17 cellular contexts compared by ENCODE assay signal in the genomic region with DNA sequence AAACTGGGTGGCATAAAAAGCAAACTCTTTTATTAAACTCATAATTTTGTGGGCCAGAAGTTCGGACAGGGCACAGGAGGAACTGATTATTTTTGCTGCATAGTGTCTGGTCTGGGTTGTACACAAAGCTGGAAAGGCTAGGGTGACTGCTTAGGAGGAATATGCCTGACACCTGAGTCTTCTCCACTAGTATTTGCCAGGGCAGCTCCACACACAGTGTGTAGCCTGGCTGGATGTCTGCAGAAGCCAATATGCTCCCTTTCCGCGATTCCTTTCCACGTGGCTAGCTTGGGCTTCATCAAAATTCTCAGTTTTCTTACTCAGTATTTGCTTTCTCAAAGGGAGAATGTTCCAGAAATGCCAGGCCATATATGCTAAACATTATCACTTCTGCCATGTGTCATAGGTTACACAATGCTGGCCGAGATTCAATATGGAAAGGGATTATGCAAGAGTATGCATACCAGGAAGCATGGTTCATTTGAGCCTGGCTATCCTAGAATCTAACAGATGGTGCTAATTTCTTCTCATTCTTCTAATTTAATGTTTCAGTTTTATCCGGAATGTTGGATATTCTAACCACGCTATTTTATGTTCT.
DNase-seq lines count a peak whose midpoint lies in the region; ATAC-seq, FAIRE-seq and TF ChIP-seq lines count a peak whose summit lies in the region.
"Had no signal": no experiment of that assay in that cellular context is flagged by ENCODE, and none has a peak within 500 bp of the region (broad histone marks: within the 10 kb centered on the region; RNA-seq: fewer than 3 reads in every experiment).

No MANE protein-coding gene starts in this region.

- ATAC-seq in HG03095 (IDR thresholded peaks at IDR 0.05; ENCODE audit: unreplicated experiment) (no peak), GM19395 (IDR thresholded peaks at IDR 0.05; ENCODE audit: unreplicated experiment) (no peak)
- ATAC-seq: stimulated activated memory B cell treated with anti-CD40 and anti-IgM and Interleukin-4, amounts not matched to agents 10 μg/mL and 1 μg/mL and 100 μg/mL, for 72 hours; T-cell had no signal

- 87% methylated on average over 7 of the region's 7 CpGs for WGBS in hepatocyte (ENCODE audit: low lambda C conversion rate, missing lambda C conversion rate)

- no peak for FAIRE-seq in astrocyte (lab: Jason Lieb, UNC)
- FAIRE-seq: GM12891 had no signal

- no peak overlapping the region for H3K4me3 ChIP-seq in AG09309 (ENCODE audit: control insufficient read depth, low read depth, low read length)
- H3K4me3 ChIP-seq in astrocyte (ENCODE audit: insufficient read depth, low read depth, low read length), result no peak overlapping the region
- no peak overlapping the region for H3K4me3 ChIP-seq in hepatocyte
- H3K4me3 ChIP-seq in Karpas-422 (ENCODE audit: low read length), result no peak overlapping the region

- no peak overlapping the region for H3K4me2 ChIP-seq in astrocyte (ENCODE audit: low read length)
- H3K4me2 ChIP-seq in hepatocyte, result no peak overlapping the region
- H3K4me2 ChIP-seq in Karpas-422 (ENCODE audit: low read depth, low read length, poor library complexity, severe bottlenecking), result no peak overlapping the region

- H4K20me1 ChIP-seq in astrocyte (ENCODE audit: insufficient read depth, low read length) (no peaks in the 10 kb centered on the region), hepatocyte (ENCODE audit: insufficient read depth, poor library complexity, severe bottlenecking) (no peaks in the 10 kb centered on the region), Karpas-422 (ENCODE audit: insufficient read depth, low read depth, low read length) (no peaks in the 10 kb centered on the region)

- no peaks in the 10 kb centered on the region for H3K36me3 Mint-ChIP-seq in astrocyte (ENCODE audit: low read depth, unreplicated experiment)
- H3K36me3 Mint-ChIP-seq: stimulated activated memory B cell treated with anti-CD40 and anti-IgM and Interleukin-4, amounts not matched to agents 10 μg/mL and 1 μg/mL and 100 μg/mL, for 72 hours; T-cell had no signal

- H3K9me3 Mint-ChIP-seq in astrocyte (ENCODE audit: unreplicated experiment), result peaks cover 2% of the 10 kb centered on the region
- H3K9me3 Mint-ChIP-seq: neural crest cell; stimulated activated memory B cell treated with anti-CD40 and anti-IgM and Interleukin-4, amounts not matched to agents 10 μg/mL and 1 μg/mL and 100 μg/mL, for 72 hours; T-cell had no signal

- no peak overlapping the region for H3K27ac Mint-ChIP-seq in astrocyte (ENCODE audit: unreplicated experiment)
- H3K27ac Mint-ChIP-seq: CD4-positive, alpha-beta T cell; stimulated activated memory B cell treated with anti-CD40 and anti-IgM and Interleukin-4, amounts not matched to agents 10 μg/mL and 1 μg/mL and 100 μg/mL, for 72 hours; T-cell had no signal

- H3K27me3 ChIP-seq in astrocyte (ENCODE audit: insufficient read depth, low read length) (no peaks in the 10 kb centered on the region), hepatocyte (no peaks in the 10 kb centered on the region), Karpas-422 (ENCODE audit: low read length) (no peaks in the 10 kb centered on the region)

- H3K27ac ChIP-seq in astrocyte (ENCODE audit: low read depth, low read length) (no peak overlapping the region), hepatocyte (no peak overlapping the region), Karpas-422 (ENCODE audit: low read length) (no peak overlapping the region)

- peaks cover 2% of the 10 kb centered on the region for H3K27me3 Mint-ChIP-seq in astrocyte (ENCODE audit: low read depth, unreplicated experiment)
- H3K27me3 Mint-ChIP-seq: CD4-positive, alpha-beta T cell; stimulated activated memory B cell treated with anti-CD40 and anti-IgM and Interleukin-4, amounts not matched to agents 10 μg/mL and 1 μg/mL and 100 μg/mL, for 72 hours; T-cell had no signal

- H3K4me1 ChIP-seq in astrocyte (ENCODE audit: insufficient read depth, low read length) (no peaks in the 10 kb centered on the region), hepatocyte (ENCODE audit: insufficient read depth) (no peaks in the 10 kb centered on the region), Karpas-422 (ENCODE audit: low read length) (no peaks in the 10 kb centered on the region)

- H3K36me3 ChIP-seq in astrocyte (ENCODE audit: insufficient read depth, low read length) (no peaks in the 10 kb centered on the region), hepatocyte (replicated peaks; ENCODE audit: insufficient read depth, low read depth) (no peaks in the 10 kb centered on the region), Karpas-422 (ENCODE audit: insufficient read depth, low read length) (no peaks in the 10 kb centered on the region)

- no peak overlapping the region for H3K9ac ChIP-seq in astrocyte (ENCODE audit: low read length)
- no peak overlapping the region for H3K9ac ChIP-seq in Karpas-422 (ENCODE audit: low read length)

- H2AFZ ChIP-seq in astrocyte (ENCODE audit: low read depth, low read length) (no peak overlapping the region), hepatocyte (no peak overlapping the region), Karpas-422 (ENCODE audit: low read length) (no peak overlapping the region)

- H3K79me2 ChIP-seq in astrocyte (ENCODE audit: insufficient read depth, low read length) (no peaks in the 10 kb centered on the region), hepatocyte (no peaks in the 10 kb centered on the region), Karpas-422 (ENCODE audit: low read length) (no peaks in the 10 kb centered on the region)

- H3K9me3 ChIP-seq in astrocyte (ENCODE audit: insufficient read depth, low read depth, low read length), result no peaks in the 10 kb centered on the region
- no peaks in the 10 kb centered on the region for H3K9me3 ChIP-seq in hepatocyte (ENCODE audit: low read depth)
- no peaks in the 10 kb centered on the region; the same call in 1 of the 2 replicates for H3K9me3 ChIP-seq in Karpas-422 (ENCODE audit: low read length)

- DNase-seq in AG09309 (ENCODE audit: low read depth) (peak; percentile 81), LHCN-M2 (ENCODE audit: low read depth) (peak; percentile 26), astrocyte (ENCODE audit: low read depth) (peak; percentile 86), hepatocyte (ENCODE audit: low spot score) (peak; percentile 47), NCI-H2107 treated with DMSO at 0.1 percent for 48 hours (lab: John Stamatoyannopoulos, UW; ENCODE audit: unreplicated experiment) (no peak), Karpas-422 (no peak)
- DNase-seq: activated CD4-positive, alpha-beta T cell treated with anti-CD3 and anti-CD28 coated beads, Interleukin-2, amount 50 U/mL, for 4 hours; activated naive CD4-positive, alpha-beta T cell treated with Interleukin-2 at 50 U/mL for 16 hours; CD4-positive, alpha-beta T cell; NCI-H526 treated with DMSO at 0.1 percent for 48 hours; stimulated activated CD4-positive, alpha-beta T cell treated with anti-CD3 and anti-CD28 coated beads, Interleukin-15, amount 100 ng/mL, for 24 hours; T-cell had no signal

- no peaks in the 10 kb centered on the region for H3K4me1 Mint-ChIP-seq in astrocyte (ENCODE audit: low read depth, unreplicated experiment)
- H3K4me1 Mint-ChIP-seq: stimulated activated memory B cell treated with anti-CD40 and anti-IgM and Interleukin-4, amounts not matched to agents 10 μg/mL and 1 μg/mL and 100 μg/mL, for 72 hours; T-cell had no signal

- no peak overlapping the region for H3K4me3 Mint-ChIP-seq in astrocyte (ENCODE audit: unreplicated experiment)
- H3K4me3 Mint-ChIP-seq: CD4-positive, alpha-beta T cell; neural crest cell; stimulated activated memory B cell treated with anti-CD40 and anti-IgM and Interleukin-4, amounts not matched to agents 10 μg/mL and 1 μg/mL and 100 μg/mL, for 72 hours; T-cell had no signal

- no peaks in the 10 kb centered on the region for H3K9me2 ChIP-seq in hepatocyte (replicated peaks; ENCODE audit: insufficient read depth)
- H3K9me2 ChIP-seq in Karpas-422 (replicated peaks; ENCODE audit: insufficient read depth, low read length), result no peaks in the 10 kb centered on the region

- TF ChIP-seq CTCF in AG09309 (IDR thresholded peaks at IDR 0.05; ENCODE audit: control insufficient read depth, insufficient read depth, low read depth, low read length, missing control alignments), result no peak
- TF ChIP-seq CTCF in astrocyte (IDR thresholded peaks at IDR 0.05; ENCODE audit: insufficient read depth, low read depth, low read length), result no peak
- TF ChIP-seq CTCF in hepatocyte (IDR thresholded peaks at IDR 0.05; ENCODE audit: poor library complexity), result no peak

Comparison
In these comparisons a context has a peak if more than half of its experiments do, and no peak if none do; other contexts are left out.
1. DNase-seq: peak in AG09309 (single experiment), LHCN-M2 (single experiment), astrocyte (single experiment) and hepatocyte (single experiment); none in NCI-H2107 treated with DMSO at 0.1 percent for 48 hours (single experiment) and Karpas-422 (single experiment).